ENCODE assay signal across 8 cellular contexts in genomic region chr3:172040078-172040975, GRCh38. TPM values are rescaled to one million over a fixed set of nuclear protein-coding genes. Genes with fewer than 3 reads are reported as not detected.
DNase-seq lines count a peak whose midpoint lies in the region; ATAC-seq and TF ChIP-seq lines count a peak whose summit lies in the region.

No MANE protein-coding gene starts in this region.

- no peaks in the 10 kb centered on the region for H3K9me3 Mint-ChIP-seq in activated T-helper 1 cell treated with anti-CD3 and anti-CD28 coated beads, Interleukin-12 subunit alpha, Interleukin-12 subunit beta, Interleukin-2, Interleukin-4 antibody, amounts not matched to agents 30 ng/mL and 10 ng/mL and 1 ng/mL, durations not matched to agents 14 hours and 24 hours and 36 hours

- ATAC-seq in HG03045 (IDR thresholded peaks at IDR 0.05; ENCODE audit: unreplicated experiment), result peak; percentile 38

- H3K36me3 ChIP-seq in esophagus squamous epithelium (no peaks in the 10 kb centered on the region), muscle layer of colon (ENCODE audit: insufficient read depth, low read length) (no peaks in the 10 kb centered on the region), stomach smooth muscle (ENCODE audit: control insufficient read depth in 2 of 2, insufficient read depth in 2 of 2, low read length in 2 of 2) (no peaks in the 10 kb centered on the region)

- H3K4me3 ChIP-seq in esophagus squamous epithelium (peak overlapping the region; percentile 77 to 99 (median 82)), muscle layer of colon (ENCODE audit: low read depth in 1 of 2, low read length in 2 of 2) (peak overlapping the region; percentile 82 to 97), stomach smooth muscle (ENCODE audit: low read length in 2 of 2) (peak overlapping the region; percentile 83 to 88)

- 0 to 4% methylated on average over 4 to 14 of the region's 103 CpGs for WGBS in esophagus squamous epithelium, 2 donors

- no peak for TF ChIP-seq CTCF in 22Rv1 (IDR thresholded peaks at IDR 0.05)
- TF ChIP-seq CTCF in GM12874 (IDR thresholded peaks at IDR 0.05; ENCODE audit: insufficient read depth, low read depth, low read length), result peak; percentile 31; the same call in 1 of the 2 replicates
- peak in 4 of 6 experiments; percentile 4 to 18 (median 10) for TF ChIP-seq CTCF in esophagus squamous epithelium (IDR thresholded peaks at IDR 0.05)

- H3K27me3 Mint-ChIP-seq in activated T-helper 1 cell treated with anti-CD3 and anti-CD28 coated beads, Interleukin-12 subunit alpha, Interleukin-12 subunit beta, Interleukin-2, Interleukin-4 antibody, amounts not matched to agents 30 ng/mL and 10 ng/mL and 1 ng/mL, durations not matched to agents 14 hours and 24 hours and 36 hours (ENCODE audit: insufficient read depth), result peaks cover 13% of the 10 kb centered on the region

- TF ChIP-seq POLR2A in esophagus squamous epithelium (IDR thresholded peaks at IDR 0.05), result peak in 1 of 4 donors; percentile 74

- peak overlapping the region; percentile 99 for H3K4me3 Mint-ChIP-seq in activated T-helper 1 cell treated with anti-CD3 and anti-CD28 coated beads, Interleukin-12 subunit alpha, Interleukin-12 subunit beta, Interleukin-2, Interleukin-4 antibody, amounts not matched to agents 30 ng/mL and 10 ng/mL and 1 ng/mL, durations not matched to agents 14 hours and 24 hours and 36 hours

- H3K27me3 ChIP-seq in esophagus squamous epithelium (no peaks in the 10 kb centered on the region), muscle layer of colon (ENCODE audit: control insufficient read depth in 1 of 2, insufficient read depth in 2 of 2, low read length in 2 of 2) (no peaks in the 10 kb centered on the region), stomach smooth muscle (ENCODE audit: control insufficient read depth in 1 of 2, insufficient read depth in 2 of 2, low read length in 2 of 2) (no peaks in the 10 kb centered on the region)

- H3K9ac ChIP-seq in muscle layer of colon (ENCODE audit: low read length) (peak overlapping the region; percentile 66), stomach smooth muscle (ENCODE audit: low read length in 2 of 2) (peak overlapping the region; percentile 84 to 92)

- peaks cover 25% of the 10 kb centered on the region for H3K4me1 Mint-ChIP-seq in activated T-helper 1 cell treated with anti-CD3 and anti-CD28 coated beads, Interleukin-12 subunit alpha, Interleukin-12 subunit beta, Interleukin-2, Interleukin-4 antibody, amounts not matched to agents 30 ng/mL and 10 ng/mL and 1 ng/mL, durations not matched to agents 14 hours and 24 hours and 36 hours (ENCODE audit: low read depth)

- H3K4me1 ChIP-seq in esophagus squamous epithelium (peaks cover 4 to 58% (median 16%) of the 10 kb centered on the region in 3 donors), muscle layer of colon (ENCODE audit: insufficient read depth, low read length) (peaks cover 12% of the 10 kb centered on the region), stomach smooth muscle (ENCODE audit: control insufficient read depth, insufficient read depth, low read length) (no peaks in the 10 kb centered on the region)

- intact Hi-C loops in activated T-helper 1 cell treated with anti-CD3 and anti-CD28 coated beads, Interleukin-12 subunit alpha, Interleukin-12 subunit beta, Interleukin-2, Interleukin-4 antibody, amounts not matched to agents 30 ng/mL and 10 ng/mL and 1 ng/mL, durations not matched to agents 14 hours and 24 hours and 36 hours (cut with micrococcal nuclease), result loop anchor here (2.0 to 10.0 kb wide), 2 partner anchors 16 to 94 kb away; no protein-coding TSS in a partner anchor
- intact Hi-C loops in esophagus squamous epithelium (cut with DNase I), result no loop called here

- H3K9me3 ChIP-seq in esophagus squamous epithelium (no peaks in the 10 kb centered on the region), muscle layer of colon (ENCODE audit: low read length) (no peaks in the 10 kb centered on the region), stomach smooth muscle (ENCODE audit: control insufficient read depth in 2 of 2, low read length in 2 of 2) (no peaks in the 10 kb centered on the region)

- peak; percentile 68 for DNase-seq in NCI-H774 (lab: John Stamatoyannopoulos, UW)
- DNase-seq in activated T-helper 1 cell treated with anti-CD3 and anti-CD28 coated beads, Interleukin-12 subunit alpha, Interleukin-12 subunit beta, Interleukin-2, Interleukin-4 antibody, amounts not matched to agents 30 ng/mL and 10 ng/mL and 1 ng/mL, durations not matched to agents 14 hours and 24 hours and 36 hours (ENCODE audit: low spot score), result peak; percentile 39
- no peak for DNase-seq in esophagus squamous epithelium (lab: John Stamatoyannopoulos, UW)

- H3K27ac Mint-ChIP-seq in activated T-helper 1 cell treated with anti-CD3 and anti-CD28 coated beads, Interleukin-12 subunit alpha, Interleukin-12 subunit beta, Interleukin-2, Interleukin-4 antibody, amounts not matched to agents 30 ng/mL and 10 ng/mL and 1 ng/mL, durations not matched to agents 14 hours and 24 hours and 36 hours, result peak overlapping the region; percentile 71

- H3K27ac ChIP-seq in 22Rv1 (peak overlapping the region; percentile 55), esophagus squamous epithelium (peak overlapping the region; percentile 90 to 99 (median 96)), muscle layer of colon (ENCODE audit: low read depth, low read length) (peak overlapping the region; percentile 100), stomach smooth muscle (ENCODE audit: low read length) (peak overlapping the region; percentile 92)

- peaks cover 2% of the 10 kb centered on the region for H3K36me3 Mint-ChIP-seq in activated T-helper 1 cell treated with anti-CD3 and anti-CD28 coated beads, Interleukin-12 subunit alpha, Interleukin-12 subunit beta, Interleukin-2, Interleukin-4 antibody, amounts not matched to agents 30 ng/mL and 10 ng/mL and 1 ng/mL, durations not matched to agents 14 hours and 24 hours and 36 hours (ENCODE audit: low read depth)

RNA-seq across cellular contexts. Expression of gene FNDC3B, which starts 0.9 kb away (rescaled TPM):
- total RNA-seq in activated T-helper 1 cell treated with anti-CD3 and anti-CD28 coated beads, Interleukin-12 subunit alpha, Interleukin-12 subunit beta, Interleukin-2, Interleukin-4 antibody, amounts not matched to agents 30 ng/mL and 10 ng/mL and 1 ng/mL, durations not matched to agents 14 hours and 24 hours and 36 hours, result 29.0 and 31.5 TPM in 2 replicates
- 10 to 100 TPM in 3 of 4 donors, 1 to 10 TPM in 1; 7.7 to 44.3 (median 20.4) TPM for total RNA-seq in esophagus squamous epithelium
